Comparison of ENCODE assay signal across 30 cellular contexts in the genomic region with DNA sequence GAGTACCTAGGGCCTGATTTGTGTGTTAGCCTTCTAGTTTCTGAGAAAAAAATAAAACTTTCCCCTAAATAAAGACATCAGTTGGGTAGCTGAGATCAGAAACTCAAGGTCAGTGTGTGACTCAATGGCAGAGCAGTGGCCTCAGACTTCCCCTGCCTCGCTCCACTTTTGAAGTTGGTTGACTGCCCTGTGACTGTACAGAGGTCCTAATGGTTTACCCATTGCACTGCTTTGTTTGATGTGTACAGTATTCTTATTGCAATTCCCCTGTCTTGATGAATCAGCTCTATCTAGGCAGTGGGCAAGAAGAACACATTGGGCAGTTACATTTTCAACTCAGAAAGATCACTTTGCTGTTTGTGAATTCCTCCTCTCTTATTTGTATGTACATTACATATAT.
"Had no signal": no experiment of that assay in that cellular context is flagged by ENCODE, and none has a peak within 500 bp of the region (broad histone marks: within the 10 kb centered on the region; RNA-seq: fewer than 3 reads in every experiment).

No MANE protein-coding gene starts in this region.

- H3K4me3 ChIP-seq: colonic mucosa, esophagus muscularis mucosa, left lung, mucosa of descending colon, pancreas, right atrium auricular region, thoracic aorta, tibial nerve, upper lobe of left lung had no signal

- FAIRE-seq: keratinocyte, pancreas, urothelium cell line had no signal

- H3K4me1 Mint-ChIP-seq: immature natural killer cell; naive B cell; neural crest cell; stimulated activated memory B cell treated with anti-CD40 and anti-IgM and Interleukin-4, amounts not matched to agents 10 μg/mL and 1 μg/mL and 100 μg/mL, for 72 hours had no signal

- H3K4me1 ChIP-seq: colonic mucosa, esophagus muscularis mucosa, left lung, pancreas, right atrium auricular region, tibial nerve, upper lobe of left lung had no signal

- ATAC-seq: left lung; mucosa of descending colon; natural killer cell treated with Interleukin-12 subunit alpha and Interleukin-12 subunit beta and Interleukin-15 and Interleukin-18, amount 100 ng/mL, for 72 hours; pancreas; sciatic nerve; stimulated activated memory B cell treated with anti-CD40 and anti-IgM and Interleukin-4, amounts not matched to agents 10 μg/mL and 1 μg/mL and 100 μg/mL, for 72 hours had no signal

- H3K36me3 ChIP-seq: colonic mucosa, esophagus muscularis mucosa, left lung, neutrophil, pancreas, right atrium auricular region, thoracic aorta, tibial nerve, upper lobe of left lung had no signal

- H3K27me3 Mint-ChIP-seq: natural killer cell treated with Interleukin-12 subunit alpha and Interleukin-12 subunit beta and Interleukin-15 and Interleukin-18, amount 100 ng/mL, for 72 hours had no signal

- H3K4me3 Mint-ChIP-seq: dendritic cell treated with granulocyte-macrophage colony-stimulating factor and Interleukin-4, amounts not matched to agents 40 ng/mL and 50 ng/mL, for 4 days; endodermal cell; immature natural killer cell; mesothelial cell of epicardium; naive B cell; natural killer cell treated with Interleukin-12 subunit alpha and Interleukin-12 subunit beta and Interleukin-15 and Interleukin-18, amount 100 ng/mL, for 72 hours; neural crest cell; stimulated activated memory B cell treated with anti-CD40 and anti-IgM and Interleukin-4, amounts not matched to agents 10 μg/mL and 1 μg/mL and 100 μg/mL, for 72 hours; stimulated activated naive CD8-positive, alpha-beta T cell treated with anti-CD3 and anti-CD28 coated beads, Interleukin-15, Interleukin-2, amounts not matched to agents 100 ng/mL and 50 ng/mL, for 24 hours had no signal

- H3K27ac Mint-ChIP-seq: dendritic cell treated with granulocyte-macrophage colony-stimulating factor and Interleukin-4, amounts not matched to agents 40 ng/mL and 50 ng/mL, for 4 days; endodermal cell; immature natural killer cell; mesothelial cell of epicardium; naive B cell; natural killer cell treated with Interleukin-12 subunit alpha and Interleukin-12 subunit beta and Interleukin-15 and Interleukin-18, amount 100 ng/mL, for 72 hours; stimulated activated memory B cell treated with anti-CD40 and anti-IgM and Interleukin-4, amounts not matched to agents 10 μg/mL and 1 μg/mL and 100 μg/mL, for 72 hours; stimulated activated naive CD8-positive, alpha-beta T cell treated with anti-CD3 and anti-CD28 coated beads, Interleukin-15, Interleukin-2, amounts not matched to agents 100 ng/mL and 50 ng/mL, for 24 hours had no signal

- H3K9me3 ChIP-seq: colonic mucosa, esophagus muscularis mucosa, left lung, mucosa of descending colon, neutrophil, pancreas, right atrium auricular region, thoracic aorta, tibial nerve, upper lobe of left lung had no signal

- H3K27ac ChIP-seq: colonic mucosa, epithelial cell of prostate, esophagus muscularis mucosa, left lung, neutrophil, pancreas, right atrium auricular region, thoracic aorta, tibial nerve, upper lobe of left lung had no signal

- H3K36me3 Mint-ChIP-seq: immature natural killer cell; mesothelial cell of epicardium; naive B cell; natural killer cell treated with Interleukin-12 subunit alpha and Interleukin-12 subunit beta and Interleukin-15 and Interleukin-18, amount 100 ng/mL, for 72 hours; stimulated activated memory B cell treated with anti-CD40 and anti-IgM and Interleukin-4, amounts not matched to agents 10 μg/mL and 1 μg/mL and 100 μg/mL, for 72 hours had no signal

- DNase-seq: colonic mucosa; effector CD8-positive, alpha-beta T cell; endodermal cell; foreskin melanocyte; hypothalamus; immature natural killer cell; left cardiac atrium; left lung; mesenchymal stem cell; mucosa of descending colon; naive B cell; pancreas; stimulated activated CD4-positive, alpha-beta T cell treated with anti-CD3 and anti-CD28 coated beads, Interleukin-2, amount 100 ng/mL, for 24 hours; stimulated activated CD4-positive, alpha-beta T cell treated with anti-CD3 and anti-CD28 coated beads, Interleukin-4, amount 100 ng/mL, for 24 hours; upper lobe of left lung had no signal

- H3K27me3 ChIP-seq: colonic mucosa, esophagus muscularis mucosa, left lung, neutrophil, pancreas, right atrium auricular region, tibial nerve, upper lobe of left lung had no signal

- H3K9me3 Mint-ChIP-seq: dendritic cell treated with granulocyte-macrophage colony-stimulating factor and Interleukin-4, amounts not matched to agents 40 ng/mL and 50 ng/mL, for 4 days; endodermal cell; mesothelial cell of epicardium; naive B cell; natural killer cell treated with Interleukin-12 subunit alpha and Interleukin-12 subunit beta and Interleukin-15 and Interleukin-18, amount 100 ng/mL, for 72 hours; neural crest cell; stimulated activated memory B cell treated with anti-CD40 and anti-IgM and Interleukin-4, amounts not matched to agents 10 μg/mL and 1 μg/mL and 100 μg/mL, for 72 hours; stimulated activated naive CD8-positive, alpha-beta T cell treated with anti-CD3 and anti-CD28 coated beads, Interleukin-15, Interleukin-2, amounts not matched to agents 100 ng/mL and 50 ng/mL, for 24 hours had no signal
